In the genomic region with DNA sequence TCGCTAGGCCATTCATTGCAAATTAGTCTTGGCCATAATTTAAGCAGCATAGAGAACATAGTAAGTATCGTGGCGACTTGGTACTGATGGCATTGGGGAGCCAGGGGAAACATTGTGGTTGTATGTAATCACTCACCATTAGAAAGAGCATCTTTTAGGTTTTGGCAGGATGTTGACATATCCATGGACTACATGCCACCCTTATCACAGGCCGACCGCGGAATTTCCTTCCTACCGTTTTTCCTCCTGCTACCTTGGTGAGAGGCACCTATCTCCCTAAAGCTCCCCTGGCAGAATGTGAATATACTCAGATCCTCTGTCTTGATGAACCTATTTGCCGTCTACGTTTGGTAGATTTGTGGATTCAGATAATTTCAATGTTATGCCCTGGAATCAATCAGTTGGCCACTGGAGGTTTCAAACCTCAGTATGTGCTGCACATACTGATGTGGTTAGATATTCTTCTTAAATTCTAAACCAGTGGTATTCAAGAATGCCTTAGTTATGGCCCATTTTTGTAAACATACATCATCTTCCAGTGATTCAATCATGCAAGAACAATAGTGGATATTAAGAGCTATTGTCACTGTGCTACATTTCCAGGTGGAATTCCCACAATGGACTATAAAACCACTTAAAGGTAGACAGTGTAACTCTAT, we compare ENCODE assay signal across 29 cellular contexts.
A peak's percentile ranks its signal among the peaks of the same experiment; 100 is the strongest.
DNase-seq lines count a peak whose midpoint lies in the region; ATAC-seq and TF ChIP-seq lines count a peak whose summit lies in the region.
"Had no signal": no experiment of that assay in that cellular context is flagged by ENCODE, and none has a peak within 500 bp of the region (broad histone marks: within the 10 kb centered on the region; RNA-seq: fewer than 3 reads in every experiment).

No MANE protein-coding gene starts in this region.

- TF ChIP-seq CTCF in AG09309 (IDR thresholded peaks at IDR 0.05; ENCODE audit: control insufficient read depth, insufficient read depth, low read depth, low read length, missing control alignments), result no peak
- TF ChIP-seq CTCF in brain microvascular endothelial cell (IDR thresholded peaks at IDR 0.05; ENCODE audit: low read depth, low read length, missing control alignments), result no peak
- no peak for TF ChIP-seq CTCF in omental fat pad (IDR thresholded peaks at IDR 0.05)

- no peaks in the 10 kb centered on the region for H3K36me3 ChIP-seq in brain microvascular endothelial cell (replicated peaks)

- DNase-seq in AG09309 (ENCODE audit: low read depth), result peak; percentile 8
- peak; percentile 4 for DNase-seq in LHCN-M2 (ENCODE audit: low read depth)
- peak; percentile 43 for DNase-seq in brain microvascular endothelial cell
- peak; percentile 20 for DNase-seq in kidney glomerular epithelial cell (lab: John Stamatoyannopoulos, UW)
- DNase-seq in NCI-H2081 treated with DMSO at 0.1 percent for 48 hours (lab: John Stamatoyannopoulos, UW), result no peak
- no peak for DNase-seq in omental fat pad (ENCODE audit: low spot score)
- DNase-seq in HPDE6-E6E7 (ENCODE audit: extremely low spot score), result no peak
- DNase-seq in NK-92 treated with Interleukin-12 subunit alpha and Interleukin-12 subunit beta, amount 100 ng/mL, for 24 hours (lab: John Stamatoyannopoulos, UW), result no peak
- DNase-seq: activated CD4-positive, alpha-beta T cell treated with anti-CD3 and anti-CD28 coated beads, Interleukin-2, amount 50 U/mL, for 4 hours; activated CD4-positive, CD25-positive, alpha-beta regulatory T cell; activated CD8-positive, alpha-beta memory T cell treated with anti-CD3 and anti-CD28 coated beads, Interleukin-2, amount 10 ng/mL, durations not matched to agents 7 days and 5 days; activated gamma-delta T cell treated with Interleukin-2 at 50 U/mL for 16 hours; activated naive CD8-positive, alpha-beta T cell treated with anti-CD3 and anti-CD28 coated beads, Interleukin-2, amount 10 ng/mL, durations not matched to agents 7 days and 5 days; activated T-cell treated with anti-CD3 and anti-CD28 coated beads, Interleukin-2, amount 50 U/mL, for 4 hours; AML-193; body of pancreas; Calu3; CD4-positive, CD25-positive, alpha-beta regulatory T cell; DMS79 treated with DMSO at 0.1 percent for 48 hours; glutamatergic neuron; naive thymus-derived CD8-positive, alpha-beta T cell; NCI-H1092; NCI-H1694; NCI-H2171; NCI-H524 treated with DMSO at 0.1 percent for 48 hours; nucleus accumbens had no signal

- no peak for ATAC-seq in omental fat pad (ENCODE audit: low FRiP score)
- ATAC-seq: activated CD8-positive, alpha-beta memory T cell treated with anti-CD3 and anti-CD28 coated beads, Interleukin-2, amount 10 ng/mL, durations not matched to agents 7 days and 5 days; activated T-cell treated with anti-CD3 and anti-CD28 coated beads, Interleukin-2, amount 50 U/mL, for 4 hours; body of pancreas; GM23338; naive thymus-derived CD8-positive, alpha-beta T cell; stimulated activated effector memory CD8-positive, alpha-beta T cell treated with anti-CD3 and anti-CD28 coated beads, Interleukin-12 subunit alpha, Interleukin-12 subunit beta, amount 100 ng/mL, for 72 hours had no signal

- H3K4me3 ChIP-seq in AG09309 (ENCODE audit: control insufficient read depth, low read depth, low read length), result no peak overlapping the region
- no peak overlapping the region for H3K4me3 ChIP-seq in brain microvascular endothelial cell (ENCODE audit: low read depth, low read length)
- H3K4me3 ChIP-seq: body of pancreas, GM23338, SK-N-MC had no signal

- no peaks in the 10 kb centered on the region for H3K27me3 ChIP-seq in brain microvascular endothelial cell (replicated peaks)
- H3K27me3 ChIP-seq: body of pancreas had no signal

- in situ Hi-C loops in brain microvascular endothelial cell (cut with HindIII; ENCODE audit: low pct_ligation_motif_present, low sequenced_read_pairs), result no loop called here

- H3K27ac ChIP-seq in brain microvascular endothelial cell, result no peak overlapping the region
- H3K27ac ChIP-seq: body of pancreas, SK-N-MC had no signal

Comparison
In these comparisons a context has a peak if more than half of its experiments do, and no peak if none do; other contexts are left out.
1. DNase-seq: peak in AG09309 (single experiment), LHCN-M2 (single experiment), brain microvascular endothelial cell (single experiment) and kidney glomerular epithelial cell (single experiment); none in NCI-H2081 treated with DMSO at 0.1 percent for 48 hours (single experiment), omental fat pad (single experiment), HPDE6-E6E7 (single experiment) and NK-92 treated with Interleukin-12 subunit alpha and Interleukin-12 subunit beta, amount 100 ng/mL, for 24 hours (single experiment).